1 cellular context compared by ENCODE assay signal in genomic region chr11:122178795-122179194, GRCh38.
TF ChIP-seq lines count a peak whose summit lies in the region.

No MANE protein-coding gene starts in this region.

TF ChIP-seq in IMR-90, 13 proteins besides CTCF, POLR2A, EP300 and RAD21:
- no peak for TF ChIP-seq BHLHE40 (IDR thresholded peaks at IDR 0.05; ENCODE audit: low read depth, low read length)
- TF ChIP-seq ELK1 (IDR thresholded peaks at IDR 0.05; ENCODE audit: borderline replicate concordance, low read depth, low read length), result no peak
TF ChIP-seq in IMR-90: peak in this region for 0.
